Comparison of ENCODE assay signal across 1 cellular context in the genomic region with DNA sequence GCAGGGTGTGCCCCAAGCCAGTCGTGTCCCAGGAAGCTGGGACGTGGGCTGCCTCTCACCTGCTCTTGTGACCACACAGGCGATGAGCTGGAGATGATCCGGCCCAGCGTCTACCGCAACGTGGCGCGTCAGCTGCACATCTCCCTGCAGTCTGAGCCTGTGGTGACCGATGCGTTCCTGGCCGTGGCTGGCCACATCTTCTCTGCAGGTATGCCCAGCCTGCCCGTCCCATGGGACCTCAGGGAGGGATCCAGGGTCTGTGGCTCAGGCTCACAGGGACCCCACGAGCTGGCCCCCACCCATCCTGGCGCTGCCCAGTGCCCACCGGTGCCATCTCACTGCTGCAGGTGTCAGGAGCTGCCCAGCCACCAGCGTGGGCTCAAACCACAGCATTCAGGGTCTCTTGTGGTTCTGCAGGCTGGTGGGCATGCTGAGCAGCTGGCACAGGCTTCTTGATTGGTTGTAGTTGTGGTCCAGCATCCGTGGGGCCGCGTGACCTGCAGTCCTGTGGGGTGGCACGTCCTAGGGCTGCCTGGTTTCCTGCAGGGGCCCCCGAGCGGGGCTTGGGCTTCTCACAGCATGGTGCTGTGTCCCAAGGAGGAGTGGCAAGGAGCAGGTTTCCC.
TF ChIP-seq lines count a peak whose summit lies in the region.

No MANE protein-coding gene starts in this region.

TF ChIP-seq in WTC11, 78 proteins besides CTCF, POLR2A, EP300 and RAD21 (continued from another document):
- TF ChIP-seq, protein P1, sequence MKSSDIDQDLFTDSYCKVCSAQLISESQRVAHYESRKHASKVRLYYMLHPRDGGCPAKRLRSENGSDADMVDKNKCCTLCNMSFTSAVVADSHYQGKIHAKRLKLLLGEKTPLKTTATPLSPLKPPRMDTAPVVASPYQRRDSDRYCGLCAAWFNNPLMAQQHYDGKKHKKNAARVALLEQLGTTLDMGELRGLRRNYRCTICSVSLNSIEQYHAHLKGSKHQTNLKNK (CRISPR knock-in tag; IDR thresholded peaks at IDR 0.05) = no peak
